9 cellular contexts compared by ENCODE assay signal in genomic region chr19:6109947-6110346, GRCh38. TPM values are rescaled to one million over a fixed set of nuclear protein-coding genes. Genes with fewer than 3 reads are reported as not detected.
DNase-seq lines count a peak whose midpoint lies in the region; ATAC-seq and TF ChIP-seq lines count a peak whose summit lies in the region.
"Had no signal": no experiment of that assay in that cellular context is flagged by ENCODE, and none has a peak within 500 bp of the region (broad histone marks: within the 10 kb centered on the region; RNA-seq: fewer than 3 reads in every experiment).

No MANE protein-coding gene starts in this region.

- H3K27ac Mint-ChIP-seq in activated naive CD4-positive, alpha-beta T cell treated with anti-CD3 and anti-CD28 coated beads, Interleukin-2, amount 10 ng/mL, durations not matched to agents 7 days and 5 days: no peak overlapping the region
- H3K27ac Mint-ChIP-seq in memory B cell: peak overlapping the region; percentile 92

- H3K4me1 ChIP-seq in body of pancreas (peaks cover 17% of the 10 kb centered on the region), upper lobe of right lung (peaks cover 13% of the 10 kb centered on the region)

- H3K4me3 Mint-ChIP-seq in activated naive CD4-positive, alpha-beta T cell treated with anti-CD3 and anti-CD28 coated beads, Interleukin-2, amount 10 ng/mL, durations not matched to agents 7 days and 5 days: peak overlapping the region; percentile 83
- peak overlapping the region; percentile 84 for H3K4me3 Mint-ChIP-seq in memory B cell

- H3K27me3 ChIP-seq in body of pancreas (peaks cover 0 to 7% of the 10 kb centered on the region in 2 donors), upper lobe of right lung (no peaks in the 10 kb centered on the region)

- CTCF ChIA-PET in activated naive CD4-positive, alpha-beta T cell treated with anti-CD3 and anti-CD28 coated beads, Interleukin-2, amount 10 ng/mL, durations not matched to agents 7 days and 5 days (lab: Charles Lee): no interaction called here
- CTCF ChIA-PET in GM10248 (lab: Yijun Ruan, JAX): no interaction called here

- TF ChIP-seq POLR2A in body of pancreas (IDR thresholded peaks at IDR 0.05): no peak

- POLR2A ChIA-PET in GM10248 (lab: Yijun Ruan, JAX): no interaction called here

- no peak for ATAC-seq in body of pancreas
- no peak for ATAC-seq in memory B cell (ENCODE audit: low read depth)
- no peak for ATAC-seq in upper lobe of right lung

- H3K36me3 ChIP-seq in body of pancreas (replicated peaks in 1 of 2; ENCODE audit: insufficient read depth in 1 of 2, low read depth in 2 of 2): no peaks in the 10 kb centered on the region
- no peaks in the 10 kb centered on the region for H3K36me3 ChIP-seq in upper lobe of right lung

- 0 to 1% methylated on average over 5 to 38 of the region's 38 CpGs for WGBS in body of pancreas, 2 donors

- H3K27me3 Mint-ChIP-seq in activated naive CD4-positive, alpha-beta T cell treated with anti-CD3 and anti-CD28 coated beads, Interleukin-2, amount 10 ng/mL, durations not matched to agents 7 days and 5 days: peaks cover 38% of the 10 kb centered on the region
- H3K27me3 Mint-ChIP-seq in memory B cell: peaks cover 16% of the 10 kb centered on the region

- intact Hi-C loops in body of pancreas (cut with DNase I) (no loop called here), upper lobe of right lung (cut with DNase I) (no loop called here)

- peaks cover 29% of the 10 kb centered on the region for H3K4me1 Mint-ChIP-seq in activated naive CD4-positive, alpha-beta T cell treated with anti-CD3 and anti-CD28 coated beads, Interleukin-2, amount 10 ng/mL, durations not matched to agents 7 days and 5 days
- H3K4me1 Mint-ChIP-seq in memory B cell: peaks cover 15% of the 10 kb centered on the region

- peaks cover 2% of the 10 kb centered on the region for H3K9me3 Mint-ChIP-seq in activated naive CD4-positive, alpha-beta T cell treated with anti-CD3 and anti-CD28 coated beads, Interleukin-2, amount 10 ng/mL, durations not matched to agents 7 days and 5 days
- no peaks in the 10 kb centered on the region for H3K9me3 Mint-ChIP-seq in memory B cell

- H3K27ac ChIP-seq in body of pancreas (peak overlapping the region in 3 of 4 donors; percentile 9 to 37 (median 36)), upper lobe of right lung (peak overlapping the region; percentile 83)

- H3K9me3 ChIP-seq in body of pancreas: no peaks in the 10 kb centered on the region
- H3K9me3 ChIP-seq in upper lobe of right lung: no peaks in the 10 kb centered on the region

- peaks cover 2% of the 10 kb centered on the region for H3K36me3 Mint-ChIP-seq in activated naive CD4-positive, alpha-beta T cell treated with anti-CD3 and anti-CD28 coated beads, Interleukin-2, amount 10 ng/mL, durations not matched to agents 7 days and 5 days
- H3K36me3 Mint-ChIP-seq in memory B cell: no peaks in the 10 kb centered on the region

- TF ChIP-seq CTCF in body of pancreas (IDR thresholded peaks at IDR 0.05) (no peak), upper lobe of right lung (IDR thresholded peaks at IDR 0.05) (no peak), GM10248 (IDR thresholded peaks at IDR 0.05; ENCODE audit: control extremely low read depth, extremely low read depth, low read depth, missing control alignments) (no peak)

- H3K4me3 ChIP-seq in body of pancreas: no peak overlapping the region
- peak overlapping the region; percentile 62 for H3K4me3 ChIP-seq in upper lobe of right lung

- DNase-seq in activated naive CD4-positive, alpha-beta T cell treated with anti-CD3 and anti-CD28 coated beads, Interleukin-2, amount 10 ng/mL, durations not matched to agents 7 days and 5 days: no peak
- no peak for DNase-seq in activated naive CD4-positive, alpha-beta T cell treated with anti-CD3 and anti-CD28 coated beads, Interleukin-2, amount 50 U/mL, for 16 hours
- DNase-seq in body of pancreas (no peak), memory B cell (ENCODE audit: low spot score in 2 of 2) (no peak), upper lobe of right lung (no peak), NOMO-1 treated with DMSO at 0.1 percent for 48 hours (lab: John Stamatoyannopoulos, UW; ENCODE audit: unreplicated experiment) (no peak), GM10248 (ENCODE audit: extremely low spot score) (no peak)
- no peak for DNase-seq in stimulated activated CD4-positive, alpha-beta T cell treated with anti-CD3 and anti-CD28 coated beads, Interleukin-15, amount 100 ng/mL, for 24 hours

RNA-seq across cellular contexts. Expression of gene RFX2, which starts 0.4 kb away (rescaled TPM):
- total RNA-seq in body of pancreas: 10 to 100 TPM; 14.0 to 14.8 TPM
- total RNA-seq in upper lobe of right lung: 11.7 TPM

RNA-seq across cellular contexts. Expression of gene ACSBG2, which starts 25.5 kb away (rescaled TPM):
- not detected for total RNA-seq in body of pancreas
- not detected for total RNA-seq in upper lobe of right lung
- total RNA-seq: T-helper 1 cell treated with Interleukin-12 subunit alpha and Interleukin-12 subunit beta and Interleukin-4 antibody, amounts not matched to agents 30 ng/mL and 1 ng/mL, for 36 hours had no signal
